ENCODE assay signal across 8 cellular contexts in the genomic region with DNA sequence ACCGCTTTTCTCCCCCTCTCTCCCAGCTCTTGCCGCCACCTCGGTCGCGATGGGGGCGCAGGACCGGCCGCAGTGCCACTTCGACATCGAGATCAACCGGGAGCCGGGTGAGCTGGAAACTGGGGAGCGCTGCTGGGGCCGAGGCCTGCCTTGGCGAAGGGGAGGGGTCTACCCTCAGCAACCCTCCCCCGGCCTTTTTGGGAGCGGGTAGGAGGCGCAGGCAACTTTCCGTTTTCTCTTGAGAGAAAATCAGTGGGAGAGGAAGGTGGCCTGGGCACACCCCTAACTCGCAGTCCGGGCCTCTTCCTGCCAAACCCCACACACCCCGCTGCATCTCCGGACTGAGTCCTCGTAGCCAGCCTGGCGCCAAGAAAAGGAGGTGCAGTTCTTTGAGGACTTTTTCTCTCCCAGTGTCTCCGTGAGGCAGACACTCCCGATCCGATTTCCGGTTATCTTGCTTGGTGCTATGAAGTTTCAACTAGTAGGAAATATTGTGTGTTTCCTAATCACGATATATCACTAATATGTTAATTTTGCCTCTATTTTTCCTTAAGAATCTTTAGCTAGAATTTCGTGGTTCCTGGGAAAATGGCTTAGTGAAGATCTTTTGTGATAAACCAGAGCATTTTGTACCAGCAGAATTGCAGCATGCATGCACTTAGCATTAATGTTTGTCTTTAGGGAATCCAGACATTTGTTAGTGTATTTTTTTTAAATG. TPM values are rescaled to one million over a fixed set of nuclear protein-coding genes. Genes with fewer than 3 reads are reported as not detected.
DNase-seq lines count a peak whose midpoint lies in the region; ATAC-seq, FAIRE-seq and TF ChIP-seq lines count a peak whose summit lies in the region.

No MANE protein-coding gene starts in this region.

- H3K27ac ChIP-seq in C4-2B = peak overlapping the region; percentile 88
- H3K27ac ChIP-seq in heart right ventricle = peak overlapping the region; percentile 98 to 100 (median 98)

- no peak for FAIRE-seq in D721Med (lab: Jason Lieb, UNC)

- H3K4me1 Mint-ChIP-seq in activated naive CD8-positive, alpha-beta T cell treated with anti-CD3 and anti-CD28 coated beads, Interleukin-2, amount 50 U/mL, for 24 hours = peaks cover 45% of the 10 kb centered on the region

- no peaks in the 10 kb centered on the region for H3K9me3 Mint-ChIP-seq in activated naive CD8-positive, alpha-beta T cell treated with anti-CD3 and anti-CD28 coated beads, Interleukin-2, amount 50 U/mL, for 24 hours

- TF ChIP-seq CTCF in C4-2B (conservative IDR thresholded peaks at IDR 0.05) (no peak), heart right ventricle (IDR thresholded peaks at IDR 0.05) (no peak), D721Med (IDR thresholded peaks at IDR 0.05; ENCODE audit: insufficient read depth, missing control alignments) (no peak)

- peaks cover 2% of the 10 kb centered on the region for H3K27me3 Mint-ChIP-seq in activated naive CD8-positive, alpha-beta T cell treated with anti-CD3 and anti-CD28 coated beads, Interleukin-2, amount 50 U/mL, for 24 hours

- H3K36me3 Mint-ChIP-seq in activated naive CD8-positive, alpha-beta T cell treated with anti-CD3 and anti-CD28 coated beads, Interleukin-2, amount 50 U/mL, for 24 hours (ENCODE audit: low read depth) = peaks cover 37% of the 10 kb centered on the region

- peaks cover 0 to 15% (median 8%) of the 10 kb centered on the region in 11 donors for H3K9me3 ChIP-seq in heart right ventricle

- no peaks in the 10 kb centered on the region for H3K27me3 ChIP-seq in heart right ventricle

- H3K4me3 ChIP-seq in heart right ventricle = peak overlapping the region; percentile 77 to 96 (median 86)

- H3K4me3 Mint-ChIP-seq in activated naive CD8-positive, alpha-beta T cell treated with anti-CD3 and anti-CD28 coated beads, Interleukin-2, amount 50 U/mL, for 24 hours = peak overlapping the region; percentile 88

- H3K4me1 ChIP-seq in heart right ventricle = peaks cover 0 to 48% (median 32%) of the 10 kb centered on the region in 9 donors

- intact Hi-C loops in heart right ventricle (cut with DNase I) (loop anchor here in 4 of 10 donors (1.0 to 5.0 kb wide), 3 partner anchors 11 to 139 kb away; partner anchors contain the start of genes ZBTB47 (in 4 of the 4) and SS18L2 (in 1 of the 4)), posterior cingulate gyrus (cut with DNase I) (loop anchor here (5.0 kb wide), 2 partner anchors 51 to 146 kb away; partner anchors contain the start of gene ZBTB47)

- H3K36me3 ChIP-seq in heart right ventricle = peaks cover 0 to 22% (median 12%) of the 10 kb centered on the region in 9 donors

- DNase-seq in OCI-M1 (lab: John Stamatoyannopoulos, UW) = peak; percentile 80
- DNase-seq in activated naive CD8-positive, alpha-beta T cell treated with anti-CD3 and anti-CD28 coated beads, Interleukin-2, amount 50 U/mL, for 24 hours = peak; percentile 64
- DNase-seq in heart right ventricle = peak in 1 of 2 donors; percentile 75
- peak in 9 of 10 donors; percentile 24 to 93 (median 36) for DNase-seq in posterior cingulate gyrus
- DNase-seq in D721Med (ENCODE audit: insufficient read length, low spot score) = no peak

- ATAC-seq in GM18867 (IDR thresholded peaks at IDR 0.05; ENCODE audit: unreplicated experiment) (peak; percentile 17), HG03108 (IDR thresholded peaks at IDR 0.05; ENCODE audit: unreplicated experiment) (peak; percentile 18), heart right ventricle (peak; percentile 59 to 69 (median 62))
- peak; percentile 31 for ATAC-seq in activated naive CD8-positive, alpha-beta T cell treated with anti-CD3 and anti-CD28 coated beads, Interleukin-2, amount 50 U/mL, for 24 hours

- 0% methylated on average over 31 of the region's 31 CpGs for WGBS in heart right ventricle, 2 donors

- H3K27ac Mint-ChIP-seq in activated naive CD8-positive, alpha-beta T cell treated with anti-CD3 and anti-CD28 coated beads, Interleukin-2, amount 50 U/mL, for 24 hours = peak overlapping the region; percentile 97

RNA-seq across cellular contexts. Expression of gene NKTR, which starts 0.6 kb away (rescaled TPM):
- total RNA-seq in heart right ventricle = 10 to 100 TPM; 19.7 to 28.4 (median 21.9) TPM
- 10 to 100 TPM; 10.2 to 59.3 TPM for polyA plus RNA-seq in heart right ventricle

RNA-seq across cellular contexts. Expression of gene SS18L2, which starts 10.5 kb away (rescaled TPM):
- 10 to 100 TPM in 7 of 10 donors, 1 to 10 TPM in 3; 9.1 to 15.2 (median 11.3) TPM for total RNA-seq in heart right ventricle
- 10 to 100 TPM; 31.9 to 35.3 TPM for polyA plus RNA-seq in heart right ventricle

RNA-seq across cellular contexts. Expression of gene SEC22C, which starts 19.4 kb away (rescaled TPM):
- 10 to 100 TPM; 23.8 to 32.9 (median 26.4) TPM for total RNA-seq in heart right ventricle
- polyA plus RNA-seq in heart right ventricle = 10 to 100 TPM; 21.1 to 21.2 TPM

RNA-seq across cellular contexts. Expression of gene ZBTB47, which starts 52.4 kb away (rescaled TPM):
- 100 to 1,000 TPM in 9 of 10 donors, 10 to 100 TPM in 1; 86.7 to 145 (median 112) TPM for total RNA-seq in heart right ventricle
- polyA plus RNA-seq in heart right ventricle = 10 to 100 TPM; 52.2 to 68.9 TPM
